Comparison of ENCODE assay signal across 16 cellular contexts in the genomic region with DNA sequence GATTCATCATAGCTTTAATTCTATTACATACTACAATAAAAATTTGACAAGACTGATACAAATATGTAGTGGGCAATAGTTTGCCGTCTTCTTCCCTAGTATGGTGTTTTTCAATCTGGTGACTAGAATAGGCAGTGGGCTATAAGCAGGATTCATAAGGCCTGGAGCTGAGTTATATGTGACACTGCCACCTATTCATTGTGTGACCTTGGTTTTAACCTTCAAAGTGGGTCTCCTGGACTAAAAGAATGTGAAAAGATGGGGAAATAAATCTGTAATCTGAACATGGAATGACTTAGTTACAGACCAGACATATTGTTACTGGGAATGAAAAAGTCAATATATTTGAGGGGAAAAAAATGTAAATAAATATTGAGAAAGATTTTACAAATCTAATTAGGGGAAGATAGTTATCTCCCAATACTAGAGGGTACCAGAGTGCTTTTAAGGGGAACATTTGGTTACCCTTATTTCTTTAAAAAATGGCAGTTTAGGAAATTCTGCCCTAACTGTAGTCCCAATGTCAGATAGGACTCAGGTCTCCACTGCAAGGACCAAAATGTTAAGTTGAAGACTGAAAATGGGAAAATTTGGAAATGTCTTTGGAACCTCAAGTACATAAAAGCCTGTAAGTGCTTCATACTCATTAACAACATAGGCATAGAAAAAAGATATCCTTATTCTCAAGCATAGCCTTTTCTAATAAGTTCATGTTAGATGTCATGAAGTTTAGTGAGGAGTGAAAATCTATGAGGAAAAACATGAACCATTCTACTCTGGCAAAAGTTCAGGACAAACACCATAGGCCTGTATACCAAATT. TPM values are rescaled to one million over a fixed set of nuclear protein-coding genes. Genes with fewer than 3 reads are reported as not detected.
A peak's percentile ranks its signal among the peaks of the same experiment; 100 is the strongest.
DNase-seq lines count a peak whose midpoint lies in the region; ATAC-seq and TF ChIP-seq lines count a peak whose summit lies in the region.
"Had no signal": no experiment of that assay in that cellular context is flagged by ENCODE, and none has a peak within 500 bp of the region (broad histone marks: within the 10 kb centered on the region; RNA-seq: fewer than 3 reads in every experiment).

No MANE protein-coding gene starts in this region.

- no peak for DNase-seq in CD4-positive, CD25-positive, alpha-beta regulatory T cell
- DNase-seq in GM23338 (ENCODE audit: low spot score) (no peak), naive B cell (no peak), head of caudate nucleus (no peak)
- no peak for DNase-seq in activated T-helper 1 cell treated with anti-CD3 and anti-CD28 coated beads, Interleukin-12 subunit alpha, Interleukin-12 subunit beta, Interleukin-2, Interleukin-4 antibody, amounts not matched to agents 30 ng/mL and 10 ng/mL and 1 ng/mL, durations not matched to agents 14 hours and 24 hours and 36 hours (ENCODE audit: low spot score)
- DNase-seq: activated CD4-positive, alpha-beta T cell treated with anti-CD3 and anti-CD28 coated beads, Interleukin-2, amount 50 U/mL, for 4 hours; central memory CD4-positive, alpha-beta T cell; EL; glutamatergic neuron; islet precursor cell; midbrain; NCI-H2081 treated with DMSO at 0.1 percent for 48 hours had no signal

- no peak overlapping the region for H3K4me3 Mint-ChIP-seq in CD4-positive, CD25-positive, alpha-beta regulatory T cell
- H3K4me3 Mint-ChIP-seq in GM23338 (no peak overlapping the region), naive B cell (no peak overlapping the region)
- no peak overlapping the region for H3K4me3 Mint-ChIP-seq in activated T-helper 1 cell treated with anti-CD3 and anti-CD28 coated beads, Interleukin-12 subunit alpha, Interleukin-12 subunit beta, Interleukin-2, Interleukin-4 antibody, amounts not matched to agents 30 ng/mL and 10 ng/mL and 1 ng/mL, durations not matched to agents 14 hours and 24 hours and 36 hours

- H3K4me1 Mint-ChIP-seq in CD4-positive, CD25-positive, alpha-beta regulatory T cell = peaks cover 13 to 39% (median 31%) of the 10 kb centered on the region in 4 donors
- peaks cover 4% of the 10 kb centered on the region for H3K4me1 Mint-ChIP-seq in GM23338
- H3K4me1 Mint-ChIP-seq in activated T-helper 1 cell treated with anti-CD3 and anti-CD28 coated beads, Interleukin-12 subunit alpha, Interleukin-12 subunit beta, Interleukin-2, Interleukin-4 antibody, amounts not matched to agents 30 ng/mL and 10 ng/mL and 1 ng/mL, durations not matched to agents 14 hours and 24 hours and 36 hours (ENCODE audit: low read depth) = peaks cover 19% of the 10 kb centered on the region
- peaks cover 6 to 24% (median 8%) of the 10 kb centered on the region in 3 donors for H3K4me1 Mint-ChIP-seq in naive B cell

- H3K9me3 Mint-ChIP-seq in CD4-positive, CD25-positive, alpha-beta regulatory T cell = peaks cover 0 to 2% (median 0%) of the 10 kb centered on the region in 7 donors
- H3K9me3 Mint-ChIP-seq in GM23338 = no peaks in the 10 kb centered on the region
- H3K9me3 Mint-ChIP-seq in activated T-helper 1 cell treated with anti-CD3 and anti-CD28 coated beads, Interleukin-12 subunit alpha, Interleukin-12 subunit beta, Interleukin-2, Interleukin-4 antibody, amounts not matched to agents 30 ng/mL and 10 ng/mL and 1 ng/mL, durations not matched to agents 14 hours and 24 hours and 36 hours = no peaks in the 10 kb centered on the region
- no peaks in the 10 kb centered on the region for H3K9me3 Mint-ChIP-seq in naive B cell

- no peak overlapping the region for H3K27ac ChIP-seq in CD4-positive, CD25-positive, alpha-beta regulatory T cell (ENCODE audit: insufficient read depth, low read length, poor library complexity, severe bottlenecking)
- H3K27ac ChIP-seq in GM23338 (ENCODE audit: low read depth) = peak overlapping the region; percentile 75
- H3K27ac ChIP-seq: C4-2B, prostate gland had no signal

- no peaks in the 10 kb centered on the region for H3K9me3 ChIP-seq in CD4-positive, CD25-positive, alpha-beta regulatory T cell (ENCODE audit: control insufficient read depth in 2 of 2, low read length in 2 of 2)
- H3K9me3 ChIP-seq: prostate gland had no signal

- TF ChIP-seq CTCF in GM23338 (conservative IDR thresholded peaks at IDR 0.05; ENCODE audit: low read depth in 2 of 2) = no peak

- intact Hi-C loops in activated T-helper 1 cell treated with anti-CD3 and anti-CD28 coated beads, Interleukin-12 subunit alpha, Interleukin-12 subunit beta, Interleukin-2, Interleukin-4 antibody, amounts not matched to agents 30 ng/mL and 10 ng/mL and 1 ng/mL, durations not matched to agents 14 hours and 24 hours and 36 hours (cut with micrococcal nuclease) = loop anchor here (5.0 kb wide), 1 partner anchor 36 kb away; no protein-coding TSS in a partner anchor
- intact Hi-C loops in head of caudate nucleus (cut with DNase I) = no loop called here

- ATAC-seq in CD4-positive, CD25-positive, alpha-beta regulatory T cell (ENCODE audit: low read depth in 2 of 2) = no peak
- no peak for ATAC-seq in GM23338
- no peak for ATAC-seq in naive B cell (ENCODE audit: low read depth in 2 of 2)
- no peak for ATAC-seq in HG02642 (IDR thresholded peaks at IDR 0.05; ENCODE audit: poor library complexity, unreplicated experiment)
- no peak for ATAC-seq in GM18520 (IDR thresholded peaks at IDR 0.05; ENCODE audit: unreplicated experiment)

- H3K27me3 ChIP-seq in CD4-positive, CD25-positive, alpha-beta regulatory T cell (ENCODE audit: control insufficient read depth, insufficient read depth, low read length) = no peaks in the 10 kb centered on the region
- H3K27me3 ChIP-seq in GM23338 (ENCODE audit: insufficient read depth) = no peaks in the 10 kb centered on the region

- H3K36me3 Mint-ChIP-seq in CD4-positive, CD25-positive, alpha-beta regulatory T cell = peaks cover 51% of the 10 kb centered on the region
- H3K36me3 Mint-ChIP-seq in GM23338 (ENCODE audit: low read depth) = peaks cover 91% of the 10 kb centered on the region
- H3K36me3 Mint-ChIP-seq in activated T-helper 1 cell treated with anti-CD3 and anti-CD28 coated beads, Interleukin-12 subunit alpha, Interleukin-12 subunit beta, Interleukin-2, Interleukin-4 antibody, amounts not matched to agents 30 ng/mL and 10 ng/mL and 1 ng/mL, durations not matched to agents 14 hours and 24 hours and 36 hours (ENCODE audit: low read depth) = peaks cover 66% of the 10 kb centered on the region
- peaks cover 7 to 25% of the 10 kb centered on the region in 2 donors for H3K36me3 Mint-ChIP-seq in naive B cell

- no peaks in the 10 kb centered on the region for H3K9me2 ChIP-seq in GM23338 (ENCODE audit: insufficient read depth)

- no peak overlapping the region for H3K4me2 ChIP-seq in GM23338

- H3K4me1 ChIP-seq in CD4-positive, CD25-positive, alpha-beta regulatory T cell (ENCODE audit: control insufficient read depth, insufficient read depth, low read length, poor library complexity, severe bottlenecking) = peaks cover 6% of the 10 kb centered on the region
- no peaks in the 10 kb centered on the region for H3K4me1 ChIP-seq in GM23338 (ENCODE audit: insufficient read depth)
- H3K4me1 ChIP-seq: prostate gland had no signal

- H3K27ac Mint-ChIP-seq in CD4-positive, CD25-positive, alpha-beta regulatory T cell = peak overlapping the region; percentile 11 to 54 (median 14)
- H3K27ac Mint-ChIP-seq in GM23338 = peak overlapping the region; percentile 90
- H3K27ac Mint-ChIP-seq in activated T-helper 1 cell treated with anti-CD3 and anti-CD28 coated beads, Interleukin-12 subunit alpha, Interleukin-12 subunit beta, Interleukin-2, Interleukin-4 antibody, amounts not matched to agents 30 ng/mL and 10 ng/mL and 1 ng/mL, durations not matched to agents 14 hours and 24 hours and 36 hours = peak overlapping the region; percentile 42
- H3K27ac Mint-ChIP-seq in naive B cell = peak overlapping the region in 4 of 6 donors; percentile 16 to 66 (median 34)

- H3K4me3 ChIP-seq in CD4-positive, CD25-positive, alpha-beta regulatory T cell (ENCODE audit: low read depth, low read length) = no peak overlapping the region
- no peak overlapping the region for H3K4me3 ChIP-seq in GM23338
- H3K4me3 ChIP-seq: prostate gland had no signal

- peaks cover 83% of the 10 kb centered on the region for H3K36me3 ChIP-seq in CD4-positive, CD25-positive, alpha-beta regulatory T cell (ENCODE audit: control insufficient read depth, insufficient read depth, low read length)
- peaks cover 42% of the 10 kb centered on the region for H3K36me3 ChIP-seq in GM23338 (ENCODE audit: insufficient read depth)

- H3F3A ChIP-seq in GM23338 (replicated peaks; ENCODE audit: low read depth) = peaks cover 34% of the 10 kb centered on the region; the same call in 1 of the 2 replicates

- H3K27me3 Mint-ChIP-seq in CD4-positive, CD25-positive, alpha-beta regulatory T cell = no peaks in the 10 kb centered on the region
- H3K27me3 Mint-ChIP-seq in GM23338 (ENCODE audit: insufficient read depth, low read depth, poor library complexity) (peaks cover 4% of the 10 kb centered on the region), naive B cell (no peaks in the 10 kb centered on the region)
- no peaks in the 10 kb centered on the region for H3K27me3 Mint-ChIP-seq in activated T-helper 1 cell treated with anti-CD3 and anti-CD28 coated beads, Interleukin-12 subunit alpha, Interleukin-12 subunit beta, Interleukin-2, Interleukin-4 antibody, amounts not matched to agents 30 ng/mL and 10 ng/mL and 1 ng/mL, durations not matched to agents 14 hours and 24 hours and 36 hours (ENCODE audit: insufficient read depth)

- peaks cover 25% of the 10 kb centered on the region for H3K79me2 ChIP-seq in GM23338 (replicated peaks; ENCODE audit: insufficient read depth)

- peaks cover 9% of the 10 kb centered on the region for H4K20me1 ChIP-seq in GM23338 (replicated peaks; ENCODE audit: insufficient read depth)

- no peak overlapping the region for H2AFZ ChIP-seq in GM23338

RNA-seq across cellular contexts. Expression of gene SETD5, which starts 10.7 kb away (rescaled TPM):
- 120 TPM for total RNA-seq in CD4-positive, CD25-positive, alpha-beta regulatory T cell
- polyA plus RNA-seq in CD4-positive, CD25-positive, alpha-beta regulatory T cell = 10 to 100 TPM; 17.7 to 32.2 (median 24.4) TPM
- 140 and 172 TPM in 2 replicates for total RNA-seq in GM23338 (2014; rRNA removed; shearing (Covaris generic))
- polyA plus RNA-seq in GM23338 (2016; fragmentation: Nextera tagmentation; extraction: Ambion mirVana) (132 and 143 TPM in 2 replicates), naive B cell (ENCODE audit: low read depth in 6 of 6) (10 to 100 TPM; 26.9 to 80.7 (median 42.5) TPM)
- total RNA-seq in activated T-helper 1 cell treated with anti-CD3 and anti-CD28 coated beads, Interleukin-12 subunit alpha, Interleukin-12 subunit beta, Interleukin-2, Interleukin-4 antibody, amounts not matched to agents 30 ng/mL and 10 ng/mL and 1 ng/mL, durations not matched to agents 14 hours and 24 hours and 36 hours = 135 and 140 TPM in 2 replicates

RNA-seq across cellular contexts. Expression of gene THUMPD3, which starts 23.9 kb away (rescaled TPM):
- 40.2 TPM for total RNA-seq in CD4-positive, CD25-positive, alpha-beta regulatory T cell
- 10 to 100 TPM; 17.9 to 20.5 (median 19.3) TPM for polyA plus RNA-seq in CD4-positive, CD25-positive, alpha-beta regulatory T cell
- total RNA-seq in GM23338 (2014; rRNA removed; shearing (Covaris generic)) = 30.1 and 37.3 TPM in 2 replicates
- polyA plus RNA-seq in GM23338 (2016; fragmentation: Nextera tagmentation; extraction: Ambion mirVana) (45.2 and 54.1 TPM in 2 replicates), naive B cell (ENCODE audit: low read depth in 6 of 6) (10 to 100 TPM in 5 of 6 donors, 1 to 10 TPM in 1; 9.6 to 21.5 (median 17.5) TPM)
- 61.4 and 62.4 TPM in 2 replicates for total RNA-seq in activated T-helper 1 cell treated with anti-CD3 and anti-CD28 coated beads, Interleukin-12 subunit alpha, Interleukin-12 subunit beta, Interleukin-2, Interleukin-4 antibody, amounts not matched to agents 30 ng/mL and 10 ng/mL and 1 ng/mL, durations not matched to agents 14 hours and 24 hours and 36 hours

Comparison
In these comparisons a context has a peak if more than half of its experiments do, and no peak if none do; other contexts are left out.
1. H3K27ac Mint-ChIP-seq: peak in every context shown above with its lines; median percentile 90 in GM23338; 42 in activated T-helper 1 cell treated with anti-CD3 and anti-CD28 coated beads, Interleukin-12 subunit alpha, Interleukin-12 subunit beta, Interleukin-2, Interleukin-4 antibody, amounts not matched to agents 30 ng/mL and 10 ng/mL and 1 ng/mL, durations not matched to agents 14 hours and 24 hours and 36 hours; 34 in naive B cell; 14 in CD4-positive, CD25-positive, alpha-beta regulatory T cell.